In the genomic region with DNA sequence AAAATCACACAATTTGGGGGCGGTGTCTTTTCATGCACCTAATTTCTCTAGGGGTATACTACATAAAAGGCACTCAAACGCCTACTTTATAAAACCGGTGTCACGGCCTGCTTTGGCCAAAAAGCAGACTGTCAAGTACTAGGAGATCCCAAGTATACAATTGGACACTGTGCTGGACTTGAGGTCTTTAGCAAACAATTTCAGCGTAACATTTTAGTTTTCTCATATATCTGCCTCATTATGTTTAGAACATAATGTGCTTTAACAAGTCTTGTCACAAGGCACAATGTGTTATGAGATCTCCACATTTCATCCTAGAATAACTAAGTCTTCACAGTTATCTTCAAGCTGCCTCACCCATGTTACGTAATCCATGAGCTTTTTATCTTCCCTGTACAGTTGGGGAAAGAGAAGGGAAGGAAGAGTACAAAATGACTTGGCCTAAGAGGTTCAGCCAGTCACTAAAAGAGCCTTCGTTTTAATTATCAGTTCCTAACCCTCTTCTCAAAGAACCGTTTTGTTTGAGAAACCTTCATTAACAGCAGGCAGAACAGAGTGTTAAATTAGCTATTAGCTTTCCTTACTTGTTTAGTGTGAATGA, we compare ENCODE assay signal across 1 cellular context.
TF ChIP-seq lines count a peak whose summit lies in the region.

No MANE protein-coding gene starts in this region.

TF ChIP-seq in GM12878, 131 proteins besides CTCF, POLR2A, EP300 and RAD21 (continued from another document):
- no peak for TF ChIP-seq NFYA (IDR thresholded peaks at IDR 0.05; ENCODE audit: borderline replicate concordance, low read depth, low read length)
- TF ChIP-seq, protein P1, sequence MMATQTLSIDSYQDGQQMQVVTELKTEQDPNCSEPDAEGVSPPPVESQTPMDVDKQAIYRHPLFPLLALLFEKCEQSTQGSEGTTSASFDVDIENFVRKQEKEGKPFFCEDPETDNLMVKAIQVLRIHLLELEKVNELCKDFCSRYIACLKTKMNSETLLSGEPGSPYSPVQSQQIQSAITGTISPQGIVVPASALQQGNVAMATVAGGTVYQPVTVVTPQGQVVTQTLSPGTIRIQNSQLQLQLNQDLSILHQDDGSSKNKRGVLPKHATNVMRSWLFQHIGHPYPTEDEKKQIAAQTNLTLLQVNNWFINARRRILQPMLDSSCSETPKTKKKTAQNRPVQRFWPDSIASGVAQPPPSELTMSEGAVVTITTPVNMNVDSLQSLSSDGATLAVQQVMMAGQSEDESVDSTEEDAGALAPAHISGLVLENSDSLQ (IDR thresholded peaks at IDR 0.05) = no peak
- TF ChIP-seq, protein P2, sequence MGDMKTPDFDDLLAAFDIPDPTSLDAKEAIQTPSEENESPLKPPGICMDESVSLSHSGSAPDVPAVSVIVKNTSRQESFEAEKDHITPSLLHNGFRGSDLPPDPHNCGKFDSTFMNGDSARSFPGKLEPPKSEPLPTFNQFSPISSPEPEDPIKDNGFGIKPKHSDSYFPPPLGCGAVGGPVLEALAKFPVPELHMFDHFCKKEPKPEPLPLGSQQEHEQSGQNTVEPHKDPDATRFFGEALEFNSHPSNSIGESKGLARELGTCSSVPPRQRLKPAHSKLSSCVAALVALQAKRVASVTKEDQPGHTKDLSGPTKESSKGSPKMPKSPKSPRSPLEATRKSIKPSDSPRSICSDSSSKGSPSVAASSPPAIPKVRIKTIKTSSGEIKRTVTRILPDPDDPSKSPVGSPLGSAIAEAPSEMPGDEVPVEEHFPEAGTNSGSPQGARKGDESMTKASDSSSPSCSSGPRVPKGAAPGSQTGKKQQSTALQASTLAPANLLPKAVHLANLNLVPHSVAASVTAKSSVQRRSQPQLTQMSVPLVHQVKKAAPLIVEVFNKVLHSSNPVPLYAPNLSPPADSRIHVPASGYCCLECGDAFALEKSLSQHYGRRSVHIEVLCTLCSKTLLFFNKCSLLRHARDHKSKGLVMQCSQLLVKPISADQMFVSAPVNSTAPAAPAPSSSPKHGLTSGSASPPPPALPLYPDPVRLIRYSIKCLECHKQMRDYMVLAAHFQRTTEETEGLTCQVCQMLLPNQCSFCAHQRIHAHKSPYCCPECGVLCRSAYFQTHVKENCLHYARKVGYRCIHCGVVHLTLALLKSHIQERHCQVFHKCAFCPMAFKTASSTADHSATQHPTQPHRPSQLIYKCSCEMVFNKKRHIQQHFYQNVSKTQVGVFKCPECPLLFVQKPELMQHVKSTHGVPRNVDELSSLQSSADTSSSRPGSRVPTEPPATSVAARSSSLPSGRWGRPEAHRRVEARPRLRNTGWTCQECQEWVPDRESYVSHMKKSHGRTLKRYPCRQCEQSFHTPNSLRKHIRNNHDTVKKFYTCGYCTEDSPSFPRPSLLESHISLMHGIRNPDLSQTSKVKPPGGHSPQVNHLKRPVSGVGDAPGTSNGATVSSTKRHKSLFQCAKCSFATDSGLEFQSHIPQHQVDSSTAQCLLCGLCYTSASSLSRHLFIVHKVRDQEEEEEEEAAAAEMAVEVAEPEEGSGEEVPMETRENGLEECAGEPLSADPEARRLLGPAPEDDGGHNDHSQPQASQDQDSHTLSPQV (IDR thresholded peaks at IDR 0.05) = no peak
- TF ChIP-seq SUZ12 (IDR thresholded peaks at IDR 0.05; ENCODE audit: unreplicated experiment) = no peak
- no peak for TF ChIP-seq ZNF207 (IDR thresholded peaks at IDR 0.05; ENCODE audit: borderline replicate concordance)
- TF ChIP-seq RELA (IDR thresholded peaks at IDR 0.05; ENCODE audit: borderline replicate concordance, partially characterized antibody) = no peak
